14 cellular contexts compared by ENCODE assay signal in genomic region chr3:174955513-174956001, GRCh38.
A peak's percentile ranks its signal among the peaks of the same experiment; 100 is the strongest.
DNase-seq lines count a peak whose midpoint lies in the region; ATAC-seq and TF ChIP-seq lines count a peak whose summit lies in the region.
"Had no signal": no experiment of that assay in that cellular context is flagged by ENCODE, and none has a peak within 500 bp of the region (broad histone marks: within the 10 kb centered on the region; RNA-seq: fewer than 3 reads in every experiment).

No MANE protein-coding gene starts in this region.

- no peaks in the 10 kb centered on the region for H3K27me3 ChIP-seq in esophagus muscularis mucosa
- H3K27me3 ChIP-seq: left lung had no signal

- H3K36me3 ChIP-seq in esophagus muscularis mucosa = no peaks in the 10 kb centered on the region
- H3K36me3 ChIP-seq: left lung had no signal

- H3K36me3 Mint-ChIP-seq in Calu3 (ENCODE audit: insufficient read depth, unreplicated experiment) = peaks cover 18% of the 10 kb centered on the region
- H3K36me3 Mint-ChIP-seq in mesothelial cell of epicardium = no peaks in the 10 kb centered on the region
- H3K36me3 Mint-ChIP-seq: brain; CD14-positive monocyte; stimulated activated effector memory CD8-positive, alpha-beta T cell treated with anti-CD3 and anti-CD28 coated beads, Interleukin-12 subunit alpha, Interleukin-12 subunit beta, amount 100 ng/mL, for 72 hours had no signal

- H3K4me1 Mint-ChIP-seq in Calu3 (ENCODE audit: low read depth, unreplicated experiment) (peaks cover 86% of the 10 kb centered on the region), mesothelial cell of epicardium (peaks cover 46% of the 10 kb centered on the region)
- H3K4me1 Mint-ChIP-seq: stimulated activated effector memory CD8-positive, alpha-beta T cell treated with anti-CD3 and anti-CD28 coated beads, Interleukin-12 subunit alpha, Interleukin-12 subunit beta, amount 100 ng/mL, for 72 hours had no signal

- H3K27ac Mint-ChIP-seq in Calu3 (ENCODE audit: unreplicated experiment) = peak overlapping the region; percentile 89
- peak overlapping the region; percentile 77 for H3K27ac Mint-ChIP-seq in mesothelial cell of epicardium
- H3K27ac Mint-ChIP-seq: brain; CD14-positive monocyte; stimulated activated effector memory CD8-positive, alpha-beta T cell treated with anti-CD3 and anti-CD28 coated beads, Interleukin-12 subunit alpha, Interleukin-12 subunit beta, amount 100 ng/mL, for 72 hours had no signal

- CTCF ChIA-PET in Calu3 (lab: Charles Lee) = no interaction called here

- H3K27ac ChIP-seq in esophagus muscularis mucosa (replicated peaks in 1 of 4) = peak overlapping the region in 1 of 4 donors; percentile 1
- H3K27ac ChIP-seq: left lung had no signal

- no peaks in the 10 kb centered on the region for H3K9me3 ChIP-seq in esophagus muscularis mucosa
- H3K9me3 ChIP-seq: left lung had no signal

- no peak for ATAC-seq in HG02759 (IDR thresholded peaks at IDR 0.05; ENCODE audit: unreplicated experiment)
- ATAC-seq: left lung; stimulated activated effector memory CD8-positive, alpha-beta T cell treated with anti-CD3 and anti-CD28 coated beads, Interleukin-12 subunit alpha, Interleukin-12 subunit beta, amount 100 ng/mL, for 72 hours had no signal

- no TSS peak for BruUV-seq in Calu3 (replicated peaks; lab: Mats Ljungman, UMichigan)

- H3K4me3 ChIP-seq in choroid plexus epithelial cell (ENCODE audit: low read depth, low read length) (no peak overlapping the region), esophagus muscularis mucosa (no peak overlapping the region)
- H3K4me3 ChIP-seq: left lung had no signal

- no peak for TF ChIP-seq POLR2A in esophagus muscularis mucosa (IDR thresholded peaks at IDR 0.05; ENCODE audit: low read depth)

- H3K4me3 Mint-ChIP-seq in Calu3 (ENCODE audit: low read depth, unreplicated experiment) (no peak overlapping the region), mesothelial cell of epicardium (no peak overlapping the region)
- H3K4me3 Mint-ChIP-seq: brain; CD14-positive monocyte; stimulated activated effector memory CD8-positive, alpha-beta T cell treated with anti-CD3 and anti-CD28 coated beads, Interleukin-12 subunit alpha, Interleukin-12 subunit beta, amount 100 ng/mL, for 72 hours had no signal

- H3K9me3 Mint-ChIP-seq in Calu3 (ENCODE audit: low read depth, unreplicated experiment) (no peaks in the 10 kb centered on the region), mesothelial cell of epicardium (no peaks in the 10 kb centered on the region)
- H3K9me3 Mint-ChIP-seq: brain had no signal

- intact Hi-C loops in Calu3 (cut with micrococcal nuclease; ENCODE audit: unreplicated experiment) (loop anchor here (1.0 to 10.0 kb wide), 5 partner anchors 92 to 541 kb away; no protein-coding TSS in a partner anchor), esophagus muscularis mucosa (cut with DNase I) (no loop called here)

- TF ChIP-seq CTCF in Calu3 (IDR thresholded peaks at IDR 0.05; ENCODE audit: unreplicated experiment) (no peak), choroid plexus epithelial cell (conservative IDR thresholded peaks at IDR 0.05; ENCODE audit: low read depth, low read length) (no peak), mesothelial cell of epicardium (IDR thresholded peaks at IDR 0.05; ENCODE audit: unreplicated experiment) (no peak), GM20000 (IDR thresholded peaks at IDR 0.05; ENCODE audit: extremely low read depth, missing control alignments) (no peak), esophagus muscularis mucosa (IDR thresholded peaks at IDR 0.05) (no peak)

- TF ChIP-seq EP300 in esophagus muscularis mucosa (IDR thresholded peaks at IDR 0.05) = no peak

- H3K4me1 ChIP-seq in esophagus muscularis mucosa = peaks cover 11 to 54% (median 35%) of the 10 kb centered on the region in 4 donors
- H3K4me1 ChIP-seq: left lung had no signal

- no peak for DNase-seq in Calu3
- DNase-seq in M059J (ENCODE audit: low read depth) = peak; percentile 82
- peak; percentile 65 for DNase-seq in choroid plexus epithelial cell (ENCODE audit: low read depth)
- no peak for DNase-seq in mesothelial cell of epicardium (ENCODE audit: low spot score in 2 of 2, unreplicated experiment in 2 of 2)
- no peak for DNase-seq in GM20000 (ENCODE audit: low spot score)
- DNase-seq in esophagus muscularis mucosa (ENCODE audit: extremely low spot score) = no peak
- DNase-seq in DMS 273 treated with DMSO at 0.1 percent for 48 hours (lab: John Stamatoyannopoulos, UW) = no peak
- DNase-seq: activated CD4-positive, alpha-beta T cell treated with anti-CD3 and anti-CD28 coated beads for 1 hour; left lung; NCI-H510A treated with DMSO at 0.1 percent for 48 hours had no signal

- H3K27me3 Mint-ChIP-seq in Calu3 (ENCODE audit: unreplicated experiment) (no peaks in the 10 kb centered on the region), mesothelial cell of epicardium (ENCODE audit: low read depth) (no peaks in the 10 kb centered on the region)
- H3K27me3 Mint-ChIP-seq: brain had no signal

- 63% methylated on average over 2 of the region's 2 CpGs for WGBS in esophagus muscularis mucosa

Comparison
In these comparisons a context has a peak if more than half of its experiments do, and no peak if none do; other contexts are left out.
1. DNase-seq: peak in M059J (single experiment) and choroid plexus epithelial cell (single experiment); none in Calu3 (single experiment), mesothelial cell of epicardium (0 of 2), GM20000 (single experiment), esophagus muscularis mucosa (single experiment) and DMS 273 treated with DMSO at 0.1 percent for 48 hours (single experiment).